Comparison of ENCODE assay signal across 8 cellular contexts in genomic region chr1:241639040-241639652, GRCh38.
DNase-seq lines count a peak whose midpoint lies in the region; ATAC-seq, FAIRE-seq and TF ChIP-seq lines count a peak whose summit lies in the region.

No MANE protein-coding gene starts in this region.

- H3K27me3 ChIP-seq in neutrophil: no peaks in the 10 kb centered on the region

- H3K4me3 ChIP-seq in AG04449 (ENCODE audit: low read depth, low read length) (peak overlapping the region; percentile 98), epithelial cell of esophagus (ENCODE audit: low read length) (peak overlapping the region; percentile 93), neutrophil (ENCODE audit: low read depth in 1 of 2, low read length in 1 of 2) (peak overlapping the region; percentile 74 to 87)

- DNase-seq in AG04449 (ENCODE audit: low read depth, low spot score) (no peak), GM18507 (ENCODE audit: extremely low spot score, insufficient read length, low read depth) (no peak), RCC 7860 (ENCODE audit: low spot score) (peak; percentile 33), epithelial cell of esophagus (ENCODE audit: low read depth) (peak; percentile 24)
- no peak for DNase-seq in effector CD8-positive, alpha-beta T cell (lab: John Stamatoyannopoulos, UW)

- ATAC-seq in GM21423 (IDR thresholded peaks at IDR 0.05; ENCODE audit: unreplicated experiment): no peak
- no peak for ATAC-seq in HG02763 (IDR thresholded peaks at IDR 0.05; ENCODE audit: unreplicated experiment)

- no peaks in the 10 kb centered on the region for H3K36me3 ChIP-seq in neutrophil

- no peak for TF ChIP-seq CTCF in AG04449 (IDR thresholded peaks at IDR 0.05; ENCODE audit: insufficient read depth, low read length, missing control alignments)
- TF ChIP-seq CTCF in epithelial cell of esophagus (IDR thresholded peaks at IDR 0.05; ENCODE audit: insufficient read depth, low read depth, low read length, missing control alignments): no peak
- no peak for TF ChIP-seq CTCF in neutrophil (IDR thresholded peaks at IDR 0.05)

- H3K27ac ChIP-seq in neutrophil: no peak overlapping the region

- H3K9me3 ChIP-seq in neutrophil: no peaks in the 10 kb centered on the region

- H3K4me1 ChIP-seq in neutrophil (ENCODE audit: control insufficient read depth in 1 of 2, insufficient read depth in 1 of 2, low read depth in 1 of 2, low read length in 1 of 2): peaks cover 21 to 23% of the 10 kb centered on the region in 2 experiments

- peak; percentile 56 for FAIRE-seq in GM18507 (lab: Jason Lieb, UNC)
- FAIRE-seq in RCC 7860 (lab: Jason Lieb, UNC): no peak

- POLR2A ChIA-PET in AG04449 (lab: Yijun Ruan, JAX): no interaction called here

- CTCF ChIA-PET in AG04449 (lab: Yijun Ruan, JAX): interaction anchor here (1.0 to 1.5 kb wide), 3 partner anchors 10 to 196 kb away, joined by 3 to 4 read pairs (median 3); no protein-coding TSS in a partner anchor

Comparison
In these comparisons a context has a peak if more than half of its experiments do, and no peak if none do; other contexts are left out.
1. DNase-seq: peak in RCC 7860 (single experiment) and epithelial cell of esophagus (single experiment); none in AG04449 (single experiment), GM18507 (single experiment) and effector CD8-positive, alpha-beta T cell (single experiment).
2. Peak in every context shown above with its lines, with median percentiles within 50 percentile points of each other: H3K4me3 ChIP-seq.